ENCODE assay signal across 1 cellular context in genomic region chr10:103733002-103733419, GRCh38.
TF ChIP-seq lines count a peak whose summit lies in the region.

No MANE protein-coding gene starts in this region.

TF ChIP-seq in SK-N-SH, 30 proteins besides CTCF, POLR2A, EP300 and RAD21 (continued from another document):
- TF ChIP-seq MAX (IDR thresholded peaks at IDR 0.05; ENCODE audit: low read depth) (0 out of 2 replicates have a peak, but pooled peaks have one; percentile 21), NRF1 (IDR thresholded peaks at IDR 0.05; ENCODE audit: low read depth, low read length) (no peak), RCOR1 (IDR thresholded peaks at IDR 0.05; ENCODE audit: low read length) (peak; percentile 95), FOSL2 (IDR thresholded peaks at IDR 0.05; ENCODE audit: borderline replicate concordance, low read depth) (no peak), CHD2 (IDR thresholded peaks at IDR 0.05; ENCODE audit: low read length, partially characterized antibody) (peak; percentile 87), JUND (IDR thresholded peaks at IDR 0.05) (peak; percentile 75), GABPA (IDR thresholded peaks at IDR 0.05; ENCODE audit: low read depth) (peak; percentile 32; the same call in 1 of the 2 replicates), ELF1 (IDR thresholded peaks at IDR 0.05) (no peak), PBX3 (IDR thresholded peaks at IDR 0.05) (peak; percentile 47), RXRA (IDR thresholded peaks at IDR 0.05; ENCODE audit: borderline replicate concordance, low read depth) (no peak; the same call in 1 of the 2 replicates), FOXJ3 (CRISPR knock-in tag; IDR thresholded peaks at IDR 0.05) (peak; percentile 93), TEAD4 (IDR thresholded peaks at IDR 0.05; ENCODE audit: borderline replicate concordance, insufficient read depth) (peak; percentile 62; the same call in 1 of the 2 replicates), NFIC (IDR thresholded peaks at IDR 0.05; ENCODE audit: borderline replicate concordance) (peak; percentile 27; the same call in 1 of the 2 replicates), REST (IDR thresholded peaks at IDR 0.05; ENCODE audit: low read depth, low read length) (no peak), GATA2 (CRISPR knock-in tag; IDR thresholded peaks at IDR 0.05) (peak; percentile 100)
